Comparison of ENCODE assay signal across 1 cellular context in the genomic region with DNA sequence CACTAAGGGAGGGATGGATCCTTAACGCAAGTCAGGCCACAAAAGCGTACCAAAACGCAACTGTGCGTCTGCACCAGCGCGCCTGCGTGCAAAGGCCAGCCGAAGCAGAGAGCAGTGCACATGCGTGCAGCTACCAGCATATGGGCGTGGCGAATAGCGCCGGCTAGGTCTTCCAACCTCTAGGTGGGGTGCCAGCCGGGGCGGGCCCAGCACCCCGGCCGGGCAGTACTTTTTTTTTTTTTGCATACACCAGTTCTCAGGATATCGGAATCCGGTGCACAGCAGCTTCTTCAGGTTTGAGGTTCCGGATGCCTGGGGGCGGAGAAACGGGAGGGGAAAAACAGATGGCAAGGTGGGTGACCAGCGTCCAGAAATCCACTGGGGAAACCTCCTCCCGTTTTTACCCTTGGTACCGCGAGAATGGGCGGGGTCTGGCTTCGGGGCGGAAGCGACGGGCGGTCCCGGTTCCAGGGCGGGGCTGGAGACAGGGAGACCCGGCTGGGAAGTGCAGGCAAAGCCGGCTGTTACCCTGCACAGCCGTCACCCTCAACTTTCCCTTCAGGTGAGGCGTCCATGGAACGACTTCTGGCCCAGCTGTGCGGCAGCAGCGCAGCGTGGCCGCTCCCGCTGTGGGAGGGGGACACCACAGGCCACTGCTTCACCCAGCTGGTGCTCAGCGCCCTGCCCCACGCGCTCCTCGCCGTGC.
TF ChIP-seq lines count a peak whose summit lies in the region.

A gene with protein sequence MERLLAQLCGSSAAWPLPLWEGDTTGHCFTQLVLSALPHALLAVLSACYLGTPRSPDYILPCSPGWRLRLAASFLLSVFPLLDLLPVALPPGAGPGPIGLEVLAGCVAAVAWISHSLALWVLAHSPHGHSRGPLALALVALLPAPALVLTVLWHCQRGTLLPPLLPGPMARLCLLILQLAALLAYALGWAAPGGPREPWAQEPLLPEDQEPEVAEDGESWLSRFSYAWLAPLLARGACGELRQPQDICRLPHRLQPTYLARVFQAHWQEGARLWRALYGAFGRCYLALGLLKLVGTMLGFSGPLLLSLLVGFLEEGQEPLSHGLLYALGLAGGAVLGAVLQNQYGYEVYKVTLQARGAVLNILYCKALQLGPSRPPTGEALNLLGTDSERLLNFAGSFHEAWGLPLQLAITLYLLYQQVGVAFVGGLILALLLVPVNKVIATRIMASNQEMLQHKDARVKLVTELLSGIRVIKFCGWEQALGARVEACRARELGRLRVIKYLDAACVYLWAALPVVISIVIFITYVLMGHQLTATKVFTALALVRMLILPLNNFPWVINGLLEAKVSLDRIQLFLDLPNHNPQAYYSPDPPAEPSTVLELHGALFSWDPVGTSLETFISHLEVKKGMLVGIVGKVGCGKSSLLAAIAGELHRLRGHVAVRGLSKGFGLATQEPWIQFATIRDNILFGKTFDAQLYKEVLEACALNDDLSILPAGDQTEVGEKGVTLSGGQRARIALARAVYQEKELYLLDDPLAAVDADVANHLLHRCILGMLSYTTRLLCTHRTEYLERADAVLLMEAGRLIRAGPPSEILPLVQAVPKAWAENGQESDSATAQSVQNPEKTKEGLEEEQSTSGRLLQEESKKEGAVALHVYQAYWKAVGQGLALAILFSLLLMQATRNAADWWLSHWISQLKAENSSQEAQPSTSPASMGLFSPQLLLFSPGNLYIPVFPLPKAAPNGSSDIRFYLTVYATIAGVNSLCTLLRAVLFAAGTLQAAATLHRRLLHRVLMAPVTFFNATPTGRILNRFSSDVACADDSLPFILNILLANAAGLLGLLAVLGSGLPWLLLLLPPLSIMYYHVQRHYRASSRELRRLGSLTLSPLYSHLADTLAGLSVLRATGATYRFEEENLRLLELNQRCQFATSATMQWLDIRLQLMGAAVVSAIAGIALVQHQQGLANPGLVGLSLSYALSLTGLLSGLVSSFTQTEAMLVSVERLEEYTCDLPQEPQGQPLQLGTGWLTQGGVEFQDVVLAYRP (N-terminal part only) (plus strand): TSS at position 136 of the 706 bp plus-strand sequence. CDS start 438 bp downstream, at position 574.

TF ChIP-seq in K562, 482 proteins besides CTCF, POLR2A, EP300 and RAD21 (continued from another document and continues in another):
- peak; percentile 54; the same call in 1 of the 2 replicates for TF ChIP-seq CTBP1 (IDR thresholded peaks at IDR 0.05; ENCODE audit: borderline replicate concordance)
- TF ChIP-seq ZNF324 (CRISPR knock-in tag; IDR thresholded peaks at IDR 0.05), result no peak
- TF ChIP-seq ARID2 (IDR thresholded peaks at IDR 0.05), result no peak
- peak; percentile 43; the same call in 1 of the 2 replicates for TF ChIP-seq SMARCA4 (IDR thresholded peaks at IDR 0.05)
- no peak for TF ChIP-seq SMAD2 (IDR thresholded peaks at IDR 0.05; ENCODE audit: low read depth, low read length)
- no peak for TF ChIP-seq HEY1 (CRISPR knock-in tag; IDR thresholded peaks at IDR 0.05; ENCODE audit: borderline replicate concordance)
- no peak for TF ChIP-seq RBM15 (IDR thresholded peaks at IDR 0.05; ENCODE audit: insufficient read depth, low read length)
- no peak for TF ChIP-seq RAD51 (IDR thresholded peaks at IDR 0.05; ENCODE audit: borderline replicate concordance, low read depth)
- TF ChIP-seq ELF2 (CRISPR knock-in tag; IDR thresholded peaks at IDR 0.05), result peak; percentile 92
- no peak for TF ChIP-seq KAT2B (IDR thresholded peaks at IDR 0.05; ENCODE audit: low read depth, low read length)
- TF ChIP-seq COPS2 (conservative IDR thresholded peaks at IDR 0.05), result no peak
- no peak for TF ChIP-seq ZNF589 (CRISPR knock-in tag; IDR thresholded peaks at IDR 0.05; ENCODE audit: low read depth)
- no peak for TF ChIP-seq ZNF232 (CRISPR knock-in tag; IDR thresholded peaks at IDR 0.05)
- no peak; the same call in 1 of the 2 replicates for TF ChIP-seq GTF2E2 (tag; IDR thresholded peaks at IDR 0.05)
- peak; percentile 72; the same call in 1 of the 2 replicates for TF ChIP-seq POLR2AphosphoS5 (IDR thresholded peaks at IDR 0.05; ENCODE audit: control insufficient read depth, insufficient read depth, low read depth, low read length)
- TF ChIP-seq ATF1 (CRISPR knock-in tag; IDR thresholded peaks at IDR 0.05), result no peak
- TF ChIP-seq ATF1 (tag; IDR thresholded peaks at IDR 0.05), result peak; percentile 70
- peak; percentile 69; the same call in 1 of the 2 replicates for TF ChIP-seq C11orf30 (IDR thresholded peaks at IDR 0.05; ENCODE audit: low read depth)
- TF ChIP-seq YY1 (IDR thresholded peaks at IDR 0.05; ENCODE audit: borderline replicate concordance in 1 of 3, control insufficient read depth in 1 of 3, extremely low read depth in 1 of 3, insufficient read depth in 3 of 3, insufficient read length in 1 of 3, insufficient replicate concordance in 2 of 3, low read depth in 1 of 3, low read length in 2 of 3), result peak in 2 of 3 experiments; percentile 10 to 35
- no peak for TF ChIP-seq ZNF583 (CRISPR knock-in tag; IDR thresholded peaks at IDR 0.05)
- TF ChIP-seq FOXJ2 (tag; IDR thresholded peaks at IDR 0.05), result no peak
- no peak for TF ChIP-seq HIVEP1 (CRISPR knock-in tag; IDR thresholded peaks at IDR 0.05)
- no peak for TF ChIP-seq ZNF282 (CRISPR knock-in tag; IDR thresholded peaks at IDR 0.05)
- TF ChIP-seq SMARCC2 (IDR thresholded peaks at IDR 0.05; ENCODE audit: low read depth), result peak; percentile 35; the same call in 1 of the 2 replicates
- peak; percentile 54; the same call in 1 of the 2 replicates for TF ChIP-seq ZBTB17 (CRISPR knock-in tag; IDR thresholded peaks at IDR 0.05)
- TF ChIP-seq SIN3B (IDR thresholded peaks at IDR 0.05; ENCODE audit: low read depth), result peak; percentile 28; the same call in 1 of the 2 replicates
- TF ChIP-seq MXI1 (IDR thresholded peaks at IDR 0.05; ENCODE audit: low read depth, low read length), result 0 out of 2 replicates have a peak, but pooled peaks have one; percentile 14
- peak; percentile 76 for TF ChIP-seq ETV1 (tag; conservative IDR thresholded peaks at IDR 0.05; ENCODE audit: low read depth)
- TF ChIP-seq TEAD1 (CRISPR knock-in tag; IDR thresholded peaks at IDR 0.05), result no peak; a peak in 1 of 4 replicates
- peak; percentile 97 for TF ChIP-seq CHD2 (IDR thresholded peaks at IDR 0.05; ENCODE audit: low read depth, low read length)
- TF ChIP-seq CBX3 (IDR thresholded peaks at IDR 0.05; ENCODE audit: borderline replicate concordance in 1 of 2, low read length in 2 of 2), result peak in 1 of 2 experiments; percentile 5; a peak in 1 of 3 replicates
- TF ChIP-seq NR2C1 (IDR thresholded peaks at IDR 0.05), result 0 out of 2 replicates have a peak, but pooled peaks have one; percentile 11
- TF ChIP-seq NR2C1 (tag; IDR thresholded peaks at IDR 0.05), result no peak
- TF ChIP-seq, protein P1, sequence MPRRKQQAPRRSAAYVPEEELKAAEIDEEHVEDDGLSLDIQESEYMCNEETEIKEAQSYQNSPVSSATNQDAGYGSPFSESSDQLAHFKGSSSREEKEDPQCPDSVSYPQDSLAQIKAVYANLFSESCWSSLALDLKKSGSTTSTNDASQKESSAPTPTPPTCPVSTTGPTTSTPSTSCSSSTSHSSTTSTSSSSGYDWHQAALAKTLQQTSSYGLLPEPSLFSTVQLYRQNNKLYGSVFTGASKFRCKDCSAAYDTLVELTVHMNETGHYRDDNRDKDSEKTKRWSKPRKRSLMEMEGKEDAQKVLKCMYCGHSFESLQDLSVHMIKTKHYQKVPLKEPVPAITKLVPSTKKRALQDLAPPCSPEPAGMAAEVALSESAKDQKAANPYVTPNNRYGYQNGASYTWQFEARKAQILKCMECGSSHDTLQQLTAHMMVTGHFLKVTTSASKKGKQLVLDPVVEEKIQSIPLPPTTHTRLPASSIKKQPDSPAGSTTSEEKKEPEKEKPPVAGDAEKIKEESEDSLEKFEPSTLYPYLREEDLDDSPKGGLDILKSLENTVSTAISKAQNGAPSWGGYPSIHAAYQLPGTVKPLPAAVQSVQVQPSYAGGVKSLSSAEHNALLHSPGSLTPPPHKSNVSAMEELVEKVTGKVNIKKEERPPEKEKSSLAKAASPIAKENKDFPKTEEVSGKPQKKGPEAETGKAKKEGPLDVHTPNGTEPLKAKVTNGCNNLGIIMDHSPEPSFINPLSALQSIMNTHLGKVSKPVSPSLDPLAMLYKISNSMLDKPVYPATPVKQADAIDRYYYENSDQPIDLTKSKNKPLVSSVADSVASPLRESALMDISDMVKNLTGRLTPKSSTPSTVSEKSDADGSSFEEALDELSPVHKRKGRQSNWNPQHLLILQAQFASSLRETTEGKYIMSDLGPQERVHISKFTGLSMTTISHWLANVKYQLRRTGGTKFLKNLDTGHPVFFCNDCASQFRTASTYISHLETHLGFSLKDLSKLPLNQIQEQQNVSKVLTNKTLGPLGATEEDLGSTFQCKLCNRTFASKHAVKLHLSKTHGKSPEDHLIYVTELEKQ (CRISPR knock-in tag; IDR thresholded peaks at IDR 0.05), result no peak
- TF ChIP-seq, protein P2, sequence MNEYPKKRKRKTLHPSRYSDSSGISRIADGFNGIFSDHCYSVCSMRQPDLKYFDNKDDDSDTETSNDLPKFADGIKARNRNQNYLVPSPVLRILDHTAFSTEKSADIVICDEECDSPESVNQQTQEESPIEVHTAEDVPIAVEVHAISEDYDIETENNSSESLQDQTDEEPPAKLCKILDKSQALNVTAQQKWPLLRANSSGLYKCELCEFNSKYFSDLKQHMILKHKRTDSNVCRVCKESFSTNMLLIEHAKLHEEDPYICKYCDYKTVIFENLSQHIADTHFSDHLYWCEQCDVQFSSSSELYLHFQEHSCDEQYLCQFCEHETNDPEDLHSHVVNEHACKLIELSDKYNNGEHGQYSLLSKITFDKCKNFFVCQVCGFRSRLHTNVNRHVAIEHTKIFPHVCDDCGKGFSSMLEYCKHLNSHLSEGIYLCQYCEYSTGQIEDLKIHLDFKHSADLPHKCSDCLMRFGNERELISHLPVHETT (CRISPR knock-in tag; conservative IDR thresholded peaks at IDR 0.05 in 1 of 2, IDR thresholded peaks at IDR 0.05 in 1 of 2), result peak in 1 of 2 experiments; percentile 78; a peak in 2 of 4 replicates
- no peak for TF ChIP-seq ZNF311 (CRISPR knock-in tag; IDR thresholded peaks at IDR 0.05)
- TF ChIP-seq CEBPB (tag; IDR thresholded peaks at IDR 0.05), result no peak
- no peak for TF ChIP-seq CEBPG (CRISPR knock-in tag; IDR thresholded peaks at IDR 0.05)
- TF ChIP-seq CEBPG (tag; conservative IDR thresholded peaks at IDR 0.05 in 1 of 2, IDR thresholded peaks at IDR 0.05 in 1 of 2), result no peak
- no peak for TF ChIP-seq DDX20 (tag; IDR thresholded peaks at IDR 0.05; ENCODE audit: low read depth)
- TF ChIP-seq NR4A1 (CRISPR knock-in tag; IDR thresholded peaks at IDR 0.05), result no peak
- 0 out of 2 replicates have a peak, but pooled peaks have one; percentile 8 for TF ChIP-seq NR4A1 (tag; IDR thresholded peaks at IDR 0.05)
- TF ChIP-seq ZNF316 (IDR thresholded peaks at IDR 0.05), result peak; percentile 1; the same call in 1 of the 2 replicates
- TF ChIP-seq ZNF76 (CRISPR knock-in tag; IDR thresholded peaks at IDR 0.05; ENCODE audit: borderline replicate concordance), result no peak
- TF ChIP-seq, protein P3, sequence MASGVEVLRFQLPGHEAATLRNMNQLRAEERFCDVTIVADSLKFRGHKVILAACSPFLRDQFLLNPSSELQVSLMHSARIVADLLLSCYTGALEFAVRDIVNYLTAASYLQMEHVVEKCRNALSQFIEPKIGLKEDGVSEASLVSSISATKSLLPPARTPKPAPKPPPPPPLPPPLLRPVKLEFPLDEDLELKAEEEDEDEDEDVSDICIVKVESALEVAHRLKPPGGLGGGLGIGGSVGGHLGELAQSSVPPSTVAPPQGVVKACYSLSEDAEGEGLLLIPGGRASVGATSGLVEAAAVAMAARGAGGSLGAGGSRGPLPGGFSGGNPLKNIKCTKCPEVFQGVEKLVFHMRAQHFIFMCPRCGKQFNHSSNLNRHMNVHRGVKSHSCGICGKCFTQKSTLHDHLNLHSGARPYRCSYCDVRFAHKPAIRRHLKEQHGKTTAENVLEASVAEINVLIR (CRISPR knock-in tag; IDR thresholded peaks at IDR 0.05), result no peak
- TF ChIP-seq CBFA2T3 (IDR thresholded peaks at IDR 0.05), result no peak
- peak; percentile 65 for TF ChIP-seq L3MBTL2 (IDR thresholded peaks at IDR 0.05)
- no peak for TF ChIP-seq TGIF2 (CRISPR knock-in tag; IDR thresholded peaks at IDR 0.05)
- TF ChIP-seq RHOXF2B (CRISPR knock-in tag; conservative IDR thresholded peaks at IDR 0.05), result no peak
- peak; percentile 89 for TF ChIP-seq ZNF384 (IDR thresholded peaks at IDR 0.05; ENCODE audit: low read depth, low read length)
- peak; percentile 94; the same call in 1 of the 2 replicates for TF ChIP-seq ZZZ3 (IDR thresholded peaks at IDR 0.05)
- TF ChIP-seq, protein P4, sequence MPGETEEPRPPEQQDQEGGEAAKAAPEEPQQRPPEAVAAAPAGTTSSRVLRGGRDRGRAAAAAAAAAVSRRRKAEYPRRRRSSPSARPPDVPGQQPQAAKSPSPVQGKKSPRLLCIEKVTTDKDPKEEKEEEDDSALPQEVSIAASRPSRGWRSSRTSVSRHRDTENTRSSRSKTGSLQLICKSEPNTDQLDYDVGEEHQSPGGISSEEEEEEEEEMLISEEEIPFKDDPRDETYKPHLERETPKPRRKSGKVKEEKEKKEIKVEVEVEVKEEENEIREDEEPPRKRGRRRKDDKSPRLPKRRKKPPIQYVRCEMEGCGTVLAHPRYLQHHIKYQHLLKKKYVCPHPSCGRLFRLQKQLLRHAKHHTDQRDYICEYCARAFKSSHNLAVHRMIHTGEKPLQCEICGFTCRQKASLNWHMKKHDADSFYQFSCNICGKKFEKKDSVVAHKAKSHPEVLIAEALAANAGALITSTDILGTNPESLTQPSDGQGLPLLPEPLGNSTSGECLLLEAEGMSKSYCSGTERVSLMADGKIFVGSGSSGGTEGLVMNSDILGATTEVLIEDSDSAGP (CRISPR knock-in tag; IDR thresholded peaks at IDR 0.05), result no peak
- TF ChIP-seq, protein P5, sequence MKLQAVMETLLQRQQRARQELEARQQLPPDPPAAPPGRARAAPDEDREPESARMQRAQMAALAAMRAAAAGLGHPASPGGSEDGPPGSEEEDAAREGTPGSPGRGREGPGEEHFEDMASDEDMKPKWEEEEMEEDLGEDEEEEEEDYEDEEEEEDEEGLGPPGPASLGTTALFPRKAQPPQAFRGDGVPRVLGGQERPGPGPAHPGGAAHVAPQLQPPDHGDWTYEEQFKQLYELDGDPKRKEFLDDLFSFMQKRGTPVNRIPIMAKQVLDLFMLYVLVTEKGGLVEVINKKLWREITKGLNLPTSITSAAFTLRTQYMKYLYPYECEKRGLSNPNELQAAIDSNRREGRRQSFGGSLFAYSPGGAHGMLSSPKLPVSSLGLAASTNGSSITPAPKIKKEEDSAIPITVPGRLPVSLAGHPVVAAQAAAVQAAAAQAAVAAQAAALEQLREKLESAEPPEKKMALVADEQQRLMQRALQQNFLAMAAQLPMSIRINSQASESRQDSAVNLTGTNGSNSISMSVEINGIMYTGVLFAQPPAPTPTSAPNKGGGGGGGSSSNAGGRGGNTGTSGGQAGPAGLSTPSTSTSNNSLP (IDR thresholded peaks at IDR 0.05; ENCODE audit: borderline replicate concordance, low read depth, low read length), result no peak
- peak; percentile 65 for TF ChIP-seq MBD2 (IDR thresholded peaks at IDR 0.05; ENCODE audit: borderline replicate concordance, low read depth)
